22 cellular contexts compared by ENCODE assay signal in genomic region chr2:173087793-173088493, GRCh38. TPM values are rescaled to one million over a fixed set of nuclear protein-coding genes. Genes with fewer than 3 reads are reported as not detected.
DNase-seq lines count a peak whose midpoint lies in the region; ATAC-seq, FAIRE-seq and TF ChIP-seq lines count a peak whose summit lies in the region.
"Had no signal": no experiment of that assay in that cellular context is flagged by ENCODE, and none has a peak within 500 bp of the region (broad histone marks: within the 10 kb centered on the region; RNA-seq: fewer than 3 reads in every experiment).

No MANE protein-coding gene starts in this region.

- TF ChIP-seq CTCF in left ventricle myocardium inferior (IDR thresholded peaks at IDR 0.05; ENCODE audit: borderline replicate concordance) (no peak), osteoblast (IDR thresholded peaks at IDR 0.05; ENCODE audit: extremely low read depth, low read depth, low read length) (no peak), GM13976 (IDR thresholded peaks at IDR 0.05; ENCODE audit: borderline replicate concordance, control extremely low read depth, extremely low read depth, insufficient read depth, missing control alignments) (no peak)

- no peak overlapping the region for H2AFZ ChIP-seq in osteoblast (ENCODE audit: low read length)
- H2AFZ ChIP-seq: neural progenitor cell had no signal

- H3K9me3 ChIP-seq in left ventricle myocardium inferior (replicated peaks) (no peaks in the 10 kb centered on the region), right cardiac atrium (ENCODE audit: control insufficient read depth, low read length) (no peaks in the 10 kb centered on the region), osteoblast (ENCODE audit: low read depth, low read length) (no peaks in the 10 kb centered on the region), aorta (ENCODE audit: control insufficient read depth, low read length) (no peaks in the 10 kb centered on the region)
- H3K9me3 ChIP-seq: upper lobe of left lung had no signal

- H3K79me2 ChIP-seq in osteoblast (ENCODE audit: insufficient read depth, low read length) = peaks cover 96% of the 10 kb centered on the region

- H3K36me3 ChIP-seq in left ventricle myocardium inferior (peaks cover 17% of the 10 kb centered on the region), osteoblast (ENCODE audit: insufficient read depth, low read length) (peaks cover 10% of the 10 kb centered on the region), aorta (ENCODE audit: control insufficient read depth in 1 of 2, insufficient read depth in 2 of 2, low read length in 1 of 2) (no peaks in the 10 kb centered on the region)
- H3K36me3 ChIP-seq: neural progenitor cell had no signal

- in situ Hi-C loops in GM13976 (cut with MboI; ENCODE audit: low sequenced_read_pairs, unreplicated experiment) = no loop called here

- TF ChIP-seq POLR2A in GM12891 (IDR thresholded peaks at IDR 0.05; ENCODE audit: low read depth, low read length) = no peak

- no peak overlapping the region for H3K4me2 ChIP-seq in osteoblast (ENCODE audit: insufficient read depth, low read length)
- H3K4me2 ChIP-seq: neural progenitor cell had no signal

- H4K20me1 ChIP-seq in osteoblast (ENCODE audit: insufficient read depth, low read length) = no peaks in the 10 kb centered on the region

- H3K4me3 ChIP-seq in left ventricle myocardium inferior (no peak overlapping the region), right cardiac atrium (ENCODE audit: low read length) (no peak overlapping the region), osteoblast (ENCODE audit: insufficient read depth, low read length) (no peak overlapping the region), aorta (ENCODE audit: low read length in 2 of 2) (no peak overlapping the region)
- H3K4me3 ChIP-seq: neural progenitor cell, upper lobe of left lung had no signal

- no peaks in the 10 kb centered on the region for H3K27me3 ChIP-seq in left ventricle myocardium inferior (ENCODE audit: low read depth)
- H3K27me3 ChIP-seq in right cardiac atrium (ENCODE audit: control insufficient read depth, insufficient read depth) = no peaks in the 10 kb centered on the region
- H3K27me3 ChIP-seq in osteoblast (ENCODE audit: insufficient read depth, low read length) = no peaks in the 10 kb centered on the region
- no peaks in the 10 kb centered on the region for H3K27me3 ChIP-seq in aorta (ENCODE audit: control insufficient read depth in 1 of 2, insufficient read depth in 2 of 2, low read length in 1 of 2)
- H3K27me3 ChIP-seq: neural progenitor cell, upper lobe of left lung had no signal

- ATAC-seq in right cardiac atrium (no peak), aorta (ENCODE audit: low FRiP score) (no peak)
- ATAC-seq: activated T-helper 17 cell treated with anti-CD3 and anti-CD28 coated beads, Interleukin-2, amount 50 U/mL, for 72 hours; CD8-positive, alpha-beta T cell; stimulated activated naive B cell treated with anti-CD40 and anti-IgM and Interleukin-4, amounts not matched to agents 10 μg/mL and 1 μg/mL and 100 μg/mL, for 72 hours had no signal

- DNase-seq in left ventricle myocardium inferior (no peak), right cardiac atrium (no peak), osteoblast (ENCODE audit: insufficient read length, low spot score, missing footprints) (no peak), aorta (no peak), DMS79 (lab: John Stamatoyannopoulos, UW) (no peak), GM12891 (ENCODE audit: insufficient read length, low spot score) (no peak), GM13976 (ENCODE audit: low spot score) (no peak)
- DNase-seq: activated CD4-positive, CD25-positive, alpha-beta regulatory T cell treated with anti-CD3 and anti-CD28 coated beads, Interleukin-2, amount 50 U/mL, for 72 hours; caudate nucleus; CD8-positive, alpha-beta T cell; DND-41; NCI-H187 treated with DMSO at 0.1 percent for 48 hours; NCI-H446 treated with DMSO at 0.1 percent for 48 hours; retina; stimulated activated naive B cell treated with anti-CD40 and anti-IgM and Interleukin-4, amounts not matched to agents 10 μg/mL and 1 μg/mL and 100 μg/mL, for 72 hours; T1000; upper lobe of left lung had no signal

- 80% methylated on average over 4 of the region's 4 CpGs for WGBS in right cardiac atrium
- WGBS in aorta, 2 donors = 86 to 94% methylated on average over 4 of the region's 4 CpGs

- FAIRE-seq in endometrium (lab: Jason Lieb, UNC) (peak; percentile 21), GM12891 (lab: Jason Lieb, UNC) (no peak)
- FAIRE-seq: H1, keratinocyte had no signal

- H3K4me1 ChIP-seq in left ventricle myocardium inferior = peaks cover 88% of the 10 kb centered on the region
- peaks cover 2% of the 10 kb centered on the region for H3K4me1 ChIP-seq in right cardiac atrium (ENCODE audit: control insufficient read depth, insufficient read depth, low read length)
- H3K4me1 ChIP-seq in osteoblast (ENCODE audit: insufficient read depth, low read length) = peaks cover 40% of the 10 kb centered on the region
- peaks cover 2 to 11% of the 10 kb centered on the region in 2 donors for H3K4me1 ChIP-seq in aorta (ENCODE audit: control insufficient read depth in 1 of 2, insufficient read depth in 2 of 2, low read length in 2 of 2)
- H3K4me1 ChIP-seq: neural progenitor cell had no signal

- intact Hi-C loops in left ventricle myocardium inferior (cut with micrococcal nuclease) = no loop called here
- intact Hi-C loops in right cardiac atrium (cut with DNase I) = no loop called here
- intact Hi-C loops in aorta (cut with DNase I) = no loop called here

- H3K27ac ChIP-seq in left ventricle myocardium inferior (replicated peaks) (peak overlapping the region; percentile 85), right cardiac atrium (ENCODE audit: low read length) (no peak overlapping the region), osteoblast (ENCODE audit: low read depth, low read length) (peak overlapping the region; percentile 87), aorta (ENCODE audit: low read depth in 1 of 2, low read length in 2 of 2) (peak overlapping the region; percentile 44 to 57)
- H3K27ac ChIP-seq: neural progenitor cell had no signal

TF ChIP-seq in GM12891, 5 proteins besides CTCF, POLR2A, EP300 and RAD21:
- TF ChIP-seq SPI1 (IDR thresholded peaks at IDR 0.05; ENCODE audit: low read depth, low read length) (no peak), POLR2AphosphoS5 (IDR thresholded peaks at IDR 0.05; ENCODE audit: low read depth, low read length) (no peak), PAX5 (IDR thresholded peaks at IDR 0.05; ENCODE audit: insufficient read depth, low read length, severe bottlenecking) (no peak), POU2F2 (IDR thresholded peaks at IDR 0.05; ENCODE audit: low read depth, low read length) (no peak), TAF1 (IDR thresholded peaks at IDR 0.05; ENCODE audit: low read depth, low read length) (no peak)
TF ChIP-seq in GM12891: peak in this region for 0.

RNA-seq across cellular contexts. Expression of gene MAP3K20, which starts 12.3 kb away (rescaled TPM):
- total RNA-seq in left ventricle myocardium inferior (466 TPM), right cardiac atrium (100 to 1,000 TPM; 268 to 327 (median 295) TPM), osteoblast (55.7 and 56.1 TPM in 2 replicates), aorta (100 to 1,000 TPM in 1 of 2 donors, 10 to 100 TPM in 1; 82.9 to 109 TPM)
- polyA plus RNA-seq in right cardiac atrium (86.3 TPM), aorta (10 to 100 TPM; 25.6 to 30.2 TPM)
- 4.1 TPM for polyA plus RNA-seq in GM12891 (2012; ENCODE audit: low read depth, missing spikeins)
